In genomic region chr20:59482581-59483187, GRCh38 we compare ENCODE assay signal across 13 cellular contexts.
DNase-seq lines count a peak whose midpoint lies in the region; ATAC-seq and TF ChIP-seq lines count a peak whose summit lies in the region.
"Had no signal": no experiment of that assay in that cellular context is flagged by ENCODE, and none has a peak within 500 bp of the region (broad histone marks: within the 10 kb centered on the region; RNA-seq: fewer than 3 reads in every experiment).

No MANE protein-coding gene starts in this region.

- H3K27me3 ChIP-seq in SK-N-SH (ENCODE audit: insufficient read depth): no peaks in the 10 kb centered on the region
- peaks cover 0 to 43% (median 7%) of the 10 kb centered on the region in 7 donors for H3K27me3 ChIP-seq in spleen (replicated peaks in 1 of 7)

- intact Hi-C loops in spleen (cut with DNase I; ENCODE audit: low total_unique reads): no loop called here

- POLR2A ChIA-PET in SK-N-SH (lab: Yijun Ruan, JAX): no interaction called here
- POLR2A ChIA-PET in activated CD8-positive, alpha-beta T cell treated with anti-CD3 and anti-CD28 coated beads, Interleukin-2, amount 10 ng/mL, durations not matched to agents 7 days and 5 days (lab: Charles Lee): no interaction called here

- no peak for TF ChIP-seq RAD21 in SK-N-SH (IDR thresholded peaks at IDR 0.05; ENCODE audit: low read length)

- no peak for TF ChIP-seq POLR2A in spleen (IDR thresholded peaks at IDR 0.05)

- H3K9me2 ChIP-seq in SK-N-SH: no peaks in the 10 kb centered on the region

- peaks cover 5% of the 10 kb centered on the region for H3K4me1 Mint-ChIP-seq in activated CD8-positive, alpha-beta T cell treated with anti-CD3 and anti-CD28 coated beads, Interleukin-2, amount 10 ng/mL, durations not matched to agents 7 days and 5 days (ENCODE audit: low read depth)
- H3K4me1 Mint-ChIP-seq: CD14-positive monocyte had no signal

- no peak overlapping the region for H3K9ac ChIP-seq in SK-N-SH

- H3K4me3 Mint-ChIP-seq in activated CD8-positive, alpha-beta T cell treated with anti-CD3 and anti-CD28 coated beads, Interleukin-2, amount 10 ng/mL, durations not matched to agents 7 days and 5 days: no peak overlapping the region
- H3K4me3 Mint-ChIP-seq: CD14-positive monocyte; CD8-positive, alpha-beta T cell had no signal

- H3K36me3 ChIP-seq in SK-N-SH (replicated peaks in 1 of 2; ENCODE audit: control insufficient read depth in 1 of 2, insufficient read depth in 2 of 2, low read length in 1 of 2) (no peaks in the 10 kb centered on the region), spleen (no peaks in the 10 kb centered on the region)

- no peak overlapping the region for H2AFZ ChIP-seq in SK-N-SH (ENCODE audit: low read depth)

- H3K27ac Mint-ChIP-seq in activated CD8-positive, alpha-beta T cell treated with anti-CD3 and anti-CD28 coated beads, Interleukin-2, amount 10 ng/mL, durations not matched to agents 7 days and 5 days: no peak overlapping the region
- H3K27ac Mint-ChIP-seq: CD8-positive, alpha-beta T cell had no signal

- no peaks in the 10 kb centered on the region for H3K9me3 Mint-ChIP-seq in activated CD8-positive, alpha-beta T cell treated with anti-CD3 and anti-CD28 coated beads, Interleukin-2, amount 10 ng/mL, durations not matched to agents 7 days and 5 days (ENCODE audit: insufficient read depth)
- H3K9me3 Mint-ChIP-seq: CD8-positive, alpha-beta T cell had no signal

- ATAC-seq in SK-N-SH treated with all-trans-retinoic acid at 6 μM for 48 hours: no peak
- ATAC-seq in activated CD8-positive, alpha-beta T cell treated with anti-CD3 and anti-CD28 coated beads, Interleukin-2, amount 10 ng/mL, durations not matched to agents 7 days and 5 days: no peak
- ATAC-seq: CD8-positive, alpha-beta T cell had no signal

- H3K36me3 Mint-ChIP-seq in activated CD8-positive, alpha-beta T cell treated with anti-CD3 and anti-CD28 coated beads, Interleukin-2, amount 10 ng/mL, durations not matched to agents 7 days and 5 days (ENCODE audit: low read depth): no peaks in the 10 kb centered on the region
- H3K36me3 Mint-ChIP-seq: CD14-positive monocyte; CD8-positive, alpha-beta T cell had no signal

- H4K20me1 ChIP-seq in SK-N-SH (ENCODE audit: insufficient read depth): no peaks in the 10 kb centered on the region

- H3K27ac ChIP-seq in SK-N-SH (ENCODE audit: low read depth in 2 of 2, low read length in 1 of 2): no peak overlapping the region
- H3K27ac ChIP-seq in coronary artery: no peak overlapping the region
- no peak overlapping the region for H3K27ac ChIP-seq in spleen
- H3K27ac ChIP-seq: 22Rv1 had no signal

- 59% methylated on average over 15 of the region's 15 CpGs for WGBS in SK-N-SH (ENCODE audit: low lambda C conversion rate)
- WGBS in spleen, 5 donors: 74 to 78% (median 74%) methylated on average over 15 of the region's 15 CpGs

- H3K9me3 ChIP-seq in SK-N-SH (no peaks in the 10 kb centered on the region), spleen (no peaks in the 10 kb centered on the region)
- H3K9me3 ChIP-seq: Caco-2 had no signal

- H3K27me3 Mint-ChIP-seq in activated CD8-positive, alpha-beta T cell treated with anti-CD3 and anti-CD28 coated beads, Interleukin-2, amount 10 ng/mL, durations not matched to agents 7 days and 5 days (ENCODE audit: low read depth): peaks cover 17% of the 10 kb centered on the region

- H3K4me2 ChIP-seq in SK-N-SH: no peak overlapping the region

- H3F3A ChIP-seq in SK-N-SH (replicated peaks; ENCODE audit: insufficient read depth): no peaks in the 10 kb centered on the region

- H3K79me2 ChIP-seq in SK-N-SH (ENCODE audit: insufficient read depth): no peaks in the 10 kb centered on the region

- CTCF ChIA-PET in SK-N-SH (lab: Yijun Ruan, JAX): interaction anchor here (2.3 to 2.6 kb wide), 2 partner anchors 13 to 27 kb away, joined by 12 read pairs; no protein-coding TSS in a partner anchor
- CTCF ChIA-PET in activated CD8-positive, alpha-beta T cell treated with anti-CD3 and anti-CD28 coated beads, Interleukin-2, amount 10 ng/mL, durations not matched to agents 7 days and 5 days (lab: Charles Lee): interaction anchor here (2.1 kb wide), 1 partner anchor 13 kb away, joined by 6 read pairs; no protein-coding TSS in a partner anchor

- H3K4me1 ChIP-seq in SK-N-SH (ENCODE audit: control insufficient read depth in 1 of 2, insufficient read depth in 2 of 2, low read depth in 1 of 2, low read length in 1 of 2) (no peaks in the 10 kb centered on the region; a peak in 1 of 4 replicates), spleen (no peaks in the 10 kb centered on the region)
- H3K4me1 ChIP-seq: Caco-2 had no signal

- TF ChIP-seq CTCF in SK-N-SH (IDR thresholded peaks at IDR 0.05) (no peak), coronary artery (IDR thresholded peaks at IDR 0.05) (no peak), spleen (IDR thresholded peaks at IDR 0.05 in 8 of 11, conservative IDR thresholded peaks at IDR 0.05 in 3 of 11) (no peak)

- TF ChIP-seq EP300 in SK-N-SH (IDR thresholded peaks at IDR 0.05; ENCODE audit: borderline replicate concordance in 1 of 2, low read depth in 1 of 2, low read length in 1 of 2): no peak

- H3K4me3 ChIP-seq in SK-N-SH (ENCODE audit: low read depth in 2 of 2, low read length in 1 of 2) (no peak overlapping the region), coronary artery (no peak overlapping the region), spleen (no peak overlapping the region)

- DNase-seq in SK-N-SH: peak; percentile 10
- peak; percentile 33 for DNase-seq in coronary artery (ENCODE audit: low spot score)
- DNase-seq in left kidney (ENCODE audit: low read depth, low spot score): peak; percentile 39
- DNase-seq in spleen: peak; percentile 35
- DNase-seq in NCI-H345 treated with DMSO at 0.1 percent for 48 hours (lab: John Stamatoyannopoulos, UW; ENCODE audit: unreplicated experiment): no peak
- DNase-seq in activated CD8-positive, alpha-beta T cell treated with anti-CD3 and anti-CD28 coated beads, Interleukin-2, amount 10 ng/mL, durations not matched to agents 7 days and 5 days: no peak
- no peak for DNase-seq in NCI-H187 treated with DMSO at 0.1 percent for 48 hours (lab: John Stamatoyannopoulos, UW)
- DNase-seq: CD8-positive, alpha-beta T cell; H7 had no signal

TF ChIP-seq in SK-N-SH, 30 proteins besides CTCF, POLR2A, EP300 and RAD21 (continues in another document):
- TF ChIP-seq NFIC (IDR thresholded peaks at IDR 0.05; ENCODE audit: borderline replicate concordance) (no peak), MEF2A (IDR thresholded peaks at IDR 0.05; ENCODE audit: borderline replicate concordance, low read depth) (no peak), SMC3 (IDR thresholded peaks at IDR 0.05; ENCODE audit: low read depth, low read length) (no peak), SIN3A (IDR thresholded peaks at IDR 0.05; ENCODE audit: borderline replicate concordance, low read depth, low read length) (no peak), MAX (IDR thresholded peaks at IDR 0.05; ENCODE audit: low read depth) (no peak)

TF ChIP-seq in SK-N-SH treated with all-trans-retinoic acid at 6 μM for 48 hours, 23 proteins besides CTCF, POLR2A, EP300 and RAD21 (continues in another document):
- TF ChIP-seq OSR1 (CRISPR knock-in tag; IDR thresholded peaks at IDR 0.05): no peak
- no peak for TF ChIP-seq TCF4 (CRISPR knock-in tag; IDR thresholded peaks at IDR 0.05; ENCODE audit: borderline replicate concordance)
- TF ChIP-seq POU6F1 (CRISPR knock-in tag; IDR thresholded peaks at IDR 0.05; ENCODE audit: borderline replicate concordance, low read depth): no peak
- TF ChIP-seq GLIS3 (CRISPR knock-in tag; IDR thresholded peaks at IDR 0.05): no peak
- no peak for TF ChIP-seq ARNTL (CRISPR knock-in tag; IDR thresholded peaks at IDR 0.05; ENCODE audit: borderline replicate concordance, low read depth)
- no peak for TF ChIP-seq ZNF565 (CRISPR knock-in tag; conservative IDR thresholded peaks at IDR 0.05; ENCODE audit: low read depth)
- no peak for TF ChIP-seq BACH2 (CRISPR knock-in tag; IDR thresholded peaks at IDR 0.05; ENCODE audit: borderline replicate concordance)
- TF ChIP-seq SNAI2 (CRISPR knock-in tag; IDR thresholded peaks at IDR 0.05): no peak
- no peak for TF ChIP-seq ZNF70 (CRISPR knock-in tag; IDR thresholded peaks at IDR 0.05)
- TF ChIP-seq PATZ1 (CRISPR knock-in tag; IDR thresholded peaks at IDR 0.05; ENCODE audit: borderline replicate concordance): no peak
- no peak for TF ChIP-seq ZC3H10 (CRISPR knock-in tag; IDR thresholded peaks at IDR 0.05)
- no peak for TF ChIP-seq ZNF8 (CRISPR knock-in tag; IDR thresholded peaks at IDR 0.05)
- TF ChIP-seq RARB (CRISPR knock-in tag; IDR thresholded peaks at IDR 0.05): no peak
- TF ChIP-seq ZFP30 (CRISPR knock-in tag; IDR thresholded peaks at IDR 0.05): no peak

Comparison
In these comparisons a context has a peak if more than half of its experiments do, and no peak if none do; other contexts are left out.
1. DNase-seq: peak in SK-N-SH (single experiment), coronary artery (single experiment), left kidney (single experiment) and spleen (single experiment); none in NCI-H345 treated with DMSO at 0.1 percent for 48 hours (single experiment), activated CD8-positive, alpha-beta T cell treated with anti-CD3 and anti-CD28 coated beads, Interleukin-2, amount 10 ng/mL, durations not matched to agents 7 days and 5 days (single experiment) and NCI-H187 treated with DMSO at 0.1 percent for 48 hours (single experiment).